Comparison of ENCODE assay signal across 15 cellular contexts in the genomic region with DNA sequence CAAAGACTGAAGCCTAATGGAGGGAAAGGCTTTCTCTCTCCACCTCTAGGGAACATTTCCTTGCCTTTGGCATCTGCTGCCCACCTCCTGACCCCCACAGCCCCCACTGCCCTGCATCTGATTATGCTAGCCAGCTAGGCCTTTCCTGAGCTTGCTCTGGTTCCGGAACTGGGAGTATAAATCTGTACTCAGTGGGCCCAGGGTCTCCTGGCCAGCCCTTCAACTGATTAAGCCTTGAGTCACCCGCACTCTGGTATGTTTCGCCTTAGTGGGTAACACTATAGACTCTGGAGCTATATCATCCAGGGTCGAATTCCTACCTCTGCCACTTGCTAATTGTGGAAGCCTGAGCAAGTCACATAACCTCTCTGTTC. TPM values are rescaled to one million over a fixed set of nuclear protein-coding genes. Genes with fewer than 3 reads are reported as not detected.
DNase-seq lines count a peak whose midpoint lies in the region; ATAC-seq and TF ChIP-seq lines count a peak whose summit lies in the region.
"Had no signal": no experiment of that assay in that cellular context is flagged by ENCODE, and none has a peak within 500 bp of the region (broad histone marks: within the 10 kb centered on the region; RNA-seq: fewer than 3 reads in every experiment).

No MANE protein-coding gene starts in this region.

- H3K36me3 ChIP-seq in right atrium auricular region (no peaks in the 10 kb centered on the region), brain microvascular endothelial cell (replicated peaks) (no peaks in the 10 kb centered on the region), lung (ENCODE audit: control insufficient read depth in 2 of 2, insufficient read depth in 2 of 2, low read length in 2 of 2) (no peaks in the 10 kb centered on the region)
- H3K36me3 ChIP-seq: suprapubic skin had no signal

- no peak overlapping the region for H3K4me3 ChIP-seq in right cardiac atrium (ENCODE audit: low read length)
- H3K4me3 ChIP-seq in right atrium auricular region: no peak overlapping the region
- no peak overlapping the region for H3K4me3 ChIP-seq in brain microvascular endothelial cell (ENCODE audit: low read depth, low read length)
- no peak overlapping the region for H3K4me3 ChIP-seq in lung
- H3K4me3 ChIP-seq: coronary artery, suprapubic skin had no signal

- in situ Hi-C loops in brain microvascular endothelial cell (cut with HindIII; ENCODE audit: low pct_ligation_motif_present, low sequenced_read_pairs): no loop called here

- DNase-seq in right cardiac atrium (no peak), right atrium auricular region (ENCODE audit: low spot score) (no peak), brain microvascular endothelial cell (peak; percentile 62), lung (ENCODE audit: low spot score) (no peak), midbrain (lab: John Stamatoyannopoulos, UW) (no peak), GM20000 (ENCODE audit: low spot score) (no peak)
- DNase-seq: activated CD4-positive, alpha-beta T cell treated with anti-CD3 and anti-CD28 coated beads, Interleukin-2, amount 10 ng/mL, durations not matched to agents 24 days and 14 days; activated effector memory CD4-positive, alpha-beta T cell treated with Interleukin-2 at 50 U/mL for 16 hours; GDM1; T-helper 1 cell had no signal

- TF ChIP-seq CTCF in right atrium auricular region (IDR thresholded peaks at IDR 0.05) (no peak), brain microvascular endothelial cell (IDR thresholded peaks at IDR 0.05; ENCODE audit: low read depth, low read length, missing control alignments) (no peak), lung (IDR thresholded peaks at IDR 0.05; ENCODE audit: control extremely low read depth, extremely low read depth) (no peak), GM20000 (IDR thresholded peaks at IDR 0.05; ENCODE audit: extremely low read depth, missing control alignments) (no peak)

- H3K4me1 ChIP-seq in right cardiac atrium (ENCODE audit: control insufficient read depth, insufficient read depth, low read length) (peaks cover 4% of the 10 kb centered on the region), right atrium auricular region (peaks cover 0 to 7% of the 10 kb centered on the region in 2 donors), lung (ENCODE audit: control insufficient read depth in 2 of 2, insufficient read depth in 2 of 2, low read length in 2 of 2) (peaks cover 0 to 5% of the 10 kb centered on the region in 2 donors)

- H3K27me3 ChIP-seq in right cardiac atrium (ENCODE audit: control insufficient read depth, insufficient read depth) (no peaks in the 10 kb centered on the region), right atrium auricular region (no peaks in the 10 kb centered on the region), brain microvascular endothelial cell (replicated peaks) (no peaks in the 10 kb centered on the region), lung (ENCODE audit: control insufficient read depth, insufficient read depth) (no peaks in the 10 kb centered on the region)
- H3K27me3 ChIP-seq: suprapubic skin had no signal

- H3K27ac ChIP-seq in right cardiac atrium (ENCODE audit: low read length) (no peak overlapping the region), right atrium auricular region (no peak overlapping the region), brain microvascular endothelial cell (peak overlapping the region; percentile 34), lung (ENCODE audit: low read depth in 1 of 2, low read length in 1 of 2) (peak overlapping the region in 1 of 2 donors; percentile 71)
- H3K27ac ChIP-seq: coronary artery, suprapubic skin had no signal

- ATAC-seq in right cardiac atrium (peak; percentile 31 to 35), lung (ENCODE audit: insufficient read depth, low FRiP score) (peak; percentile 32), GM19324 (IDR thresholded peaks at IDR 0.05; ENCODE audit: low FRiP score, unreplicated experiment) (no peak), GM19463 (IDR thresholded peaks at IDR 0.05; ENCODE audit: unreplicated experiment) (no peak)
- ATAC-seq: sciatic nerve had no signal

- WGBS in right cardiac atrium: 69% methylated on average over 4 of the region's 4 CpGs
- 81 to 86% methylated on average over 4 of the region's 4 CpGs for WGBS in lung, 2 donors

- H3K9me3 ChIP-seq in right cardiac atrium (ENCODE audit: control insufficient read depth, low read length) (no peaks in the 10 kb centered on the region), right atrium auricular region (no peaks in the 10 kb centered on the region), lung (ENCODE audit: control insufficient read depth in 2 of 2, insufficient read depth in 1 of 2, low read length in 1 of 2) (no peaks in the 10 kb centered on the region)
- H3K9me3 ChIP-seq: suprapubic skin had no signal

- intact Hi-C loops in right cardiac atrium (cut with DNase I): no loop called here

RNA-seq across cellular contexts. Expression of gene RIPOR2, which starts 45.6 kb away (rescaled TPM):
- total RNA-seq in right cardiac atrium (1 to 10 TPM; 2.1 to 2.9 (median 2.4) TPM), right atrium auricular region (1 to 10 TPM; 2.4 to 7.3 TPM), lung (10 to 100 TPM; 18.5 to 66.9 TPM)
- polyA plus RNA-seq in right cardiac atrium (0.59 TPM), lung (10 to 100 TPM in 1 of 2 donors, 1 to 10 TPM in 1; 7.9 to 97.6 TPM)

Comparison
In these comparisons a context has a peak if more than half of its experiments do, and no peak if none do; other contexts are left out.
1. ATAC-seq: peak in right cardiac atrium (2 of 2) and lung (single experiment); none in GM19324 (single experiment) and GM19463 (single experiment).